Comparison of ENCODE assay signal across 10 cellular contexts in genomic region chr15:83092309-83092976, GRCh38. TPM values are rescaled to one million over a fixed set of nuclear protein-coding genes. Genes with fewer than 3 reads are reported as not detected.
DNase-seq lines count a peak whose midpoint lies in the region; ATAC-seq lines count a peak whose summit lies in the region.
"Had no signal": no experiment of that assay in that cellular context is flagged by ENCODE, and none has a peak within 500 bp of the region (broad histone marks: within the 10 kb centered on the region; RNA-seq: fewer than 3 reads in every experiment).

No MANE protein-coding gene starts in this region.

- intact Hi-C loops in activated CD4-positive, alpha-beta T cell treated with anti-CD3 and anti-CD28 coated beads, Interleukin-2, amount 10 ng/mL, durations not matched to agents 24 days and 14 days (cut with micrococcal nuclease), result no loop called here

- H3K9me3 ChIP-seq in mesenchymal stem cell (ENCODE audit: control insufficient read depth, low read length), result peaks cover 1% of the 10 kb centered on the region
- H3K9me3 ChIP-seq: uterus had no signal

- no peak overlapping the region for H3K9ac ChIP-seq in mesenchymal stem cell (ENCODE audit: low read length)

- H3K27me3 Mint-ChIP-seq in activated CD4-positive, alpha-beta T cell treated with anti-CD3 and anti-CD28 coated beads, Interleukin-2, amount 10 ng/mL, durations not matched to agents 24 days and 14 days, result peaks cover 31% of the 10 kb centered on the region
- H3K27me3 Mint-ChIP-seq in activated naive CD8-positive, alpha-beta T cell treated with anti-CD3 and anti-CD28 coated beads, Interleukin-2, amount 50 U/mL, for 24 hours, result peaks cover 7% of the 10 kb centered on the region

- no peak overlapping the region for H3K4me3 ChIP-seq in mesenchymal stem cell (ENCODE audit: insufficient read depth in 1 of 2, low read depth in 1 of 2, low read length in 2 of 2)
- H3K4me3 ChIP-seq: uterus had no signal

- H2BK120ac ChIP-seq in mesenchymal stem cell (ENCODE audit: low read depth, low read length), result no peak overlapping the region

- H3K23ac ChIP-seq in mesenchymal stem cell (ENCODE audit: low read length in 2 of 2), result no peak overlapping the region

- H2BK12ac ChIP-seq in mesenchymal stem cell (ENCODE audit: low read length in 2 of 2), result no peak overlapping the region

- no peak overlapping the region for H2BK15ac ChIP-seq in mesenchymal stem cell (ENCODE audit: low read depth, poor library complexity, severe bottlenecking)

- peak; percentile 93 for ATAC-seq in HG03354 (IDR thresholded peaks at IDR 0.05; ENCODE audit: poor library complexity, severe bottlenecking, unreplicated experiment)
- ATAC-seq in activated naive CD8-positive, alpha-beta T cell treated with anti-CD3 and anti-CD28 coated beads, Interleukin-2, amount 50 U/mL, for 24 hours, result peak; percentile 90

- no peak overlapping the region for H3K4me2 ChIP-seq in mesenchymal stem cell (ENCODE audit: low read length, poor library complexity, severe bottlenecking)

- H3K4me3 Mint-ChIP-seq in activated CD4-positive, alpha-beta T cell treated with anti-CD3 and anti-CD28 coated beads, Interleukin-2, amount 10 ng/mL, durations not matched to agents 24 days and 14 days, result peak overlapping the region; percentile 46
- no peak overlapping the region for H3K4me3 Mint-ChIP-seq in activated naive CD8-positive, alpha-beta T cell treated with anti-CD3 and anti-CD28 coated beads, Interleukin-2, amount 50 U/mL, for 24 hours

- no peaks in the 10 kb centered on the region for H3K36me3 ChIP-seq in mesenchymal stem cell (ENCODE audit: control insufficient read depth in 1 of 2, insufficient read depth in 2 of 2, low read depth in 1 of 2, low read length in 2 of 2)
- H3K36me3 ChIP-seq: uterus had no signal

- H2BK5ac ChIP-seq in mesenchymal stem cell (ENCODE audit: low read depth, low read length, poor library complexity, severe bottlenecking), result no peak overlapping the region

- H2AFZ ChIP-seq in mesenchymal stem cell (ENCODE audit: low read depth, low read length), result peak overlapping the region; percentile 53

- 63% methylated on average over 2 of the region's 4 CpGs for WGBS in mesenchymal stem cell

- no peak overlapping the region for H2AK5ac ChIP-seq in mesenchymal stem cell (ENCODE audit: low read length, severe bottlenecking)

- H3K18ac ChIP-seq in mesenchymal stem cell (ENCODE audit: low read depth in 1 of 2, low read length in 2 of 2), result no peak overlapping the region

- peaks cover 8% of the 10 kb centered on the region for H3K4me1 Mint-ChIP-seq in activated CD4-positive, alpha-beta T cell treated with anti-CD3 and anti-CD28 coated beads, Interleukin-2, amount 10 ng/mL, durations not matched to agents 24 days and 14 days
- H3K4me1 Mint-ChIP-seq in activated naive CD8-positive, alpha-beta T cell treated with anti-CD3 and anti-CD28 coated beads, Interleukin-2, amount 50 U/mL, for 24 hours, result peaks cover 9% of the 10 kb centered on the region

- H4K8ac ChIP-seq in mesenchymal stem cell (ENCODE audit: low read length), result no peak overlapping the region

- peaks cover 10% of the 10 kb centered on the region for H3K9me3 Mint-ChIP-seq in activated CD4-positive, alpha-beta T cell treated with anti-CD3 and anti-CD28 coated beads, Interleukin-2, amount 10 ng/mL, durations not matched to agents 24 days and 14 days
- peaks cover 6% of the 10 kb centered on the region for H3K9me3 Mint-ChIP-seq in activated naive CD8-positive, alpha-beta T cell treated with anti-CD3 and anti-CD28 coated beads, Interleukin-2, amount 50 U/mL, for 24 hours

- DNase-seq in activated CD4-positive, alpha-beta T cell treated with anti-CD3 and anti-CD28 coated beads, Interleukin-2, amount 10 ng/mL, durations not matched to agents 24 days and 14 days, result no peak
- DNase-seq in activated CD4-positive, alpha-beta T cell treated with anti-CD3 and anti-CD28 coated beads, Interleukin-2, amount 50 U/mL, for 4 hours, result no peak
- DNase-seq in activated naive CD8-positive, alpha-beta T cell treated with anti-CD3 and anti-CD28 coated beads, Interleukin-2, amount 50 U/mL, for 24 hours, result peak; percentile 9
- DNase-seq in mesenchymal stem cell, result peak; percentile 67
- DNase-seq in DMS 273 treated with DMSO at 0.1 percent for 48 hours (lab: John Stamatoyannopoulos, UW), result no peak
- no peak for DNase-seq in occipital lobe (lab: John Stamatoyannopoulos, UW)
- DNase-seq in NCI-H1694 treated with DMSO at 0.1 percent for 48 hours (lab: John Stamatoyannopoulos, UW), result no peak

- H4K91ac ChIP-seq in mesenchymal stem cell (ENCODE audit: low read length), result no peak overlapping the region

- no peaks in the 10 kb centered on the region for H3K79me1 ChIP-seq in mesenchymal stem cell (replicated peaks; ENCODE audit: low read length, poor library complexity, severe bottlenecking)

- H3K27ac Mint-ChIP-seq in activated CD4-positive, alpha-beta T cell treated with anti-CD3 and anti-CD28 coated beads, Interleukin-2, amount 10 ng/mL, durations not matched to agents 24 days and 14 days, result peak overlapping the region; percentile 38
- H3K27ac Mint-ChIP-seq in activated naive CD8-positive, alpha-beta T cell treated with anti-CD3 and anti-CD28 coated beads, Interleukin-2, amount 50 U/mL, for 24 hours, result peak overlapping the region; percentile 71

- H3K14ac ChIP-seq in mesenchymal stem cell (ENCODE audit: low read length in 2 of 2), result no peak overlapping the region

- H3K4me1 ChIP-seq in mesenchymal stem cell (ENCODE audit: control insufficient read depth, insufficient read depth, low read depth, low read length), result no peaks in the 10 kb centered on the region
- H3K4me1 ChIP-seq: uterus had no signal

- H3K27ac ChIP-seq in mesenchymal stem cell (ENCODE audit: low read length, poor library complexity, severe bottlenecking), result no peak overlapping the region
- H3K27ac ChIP-seq: C4-2B, uterus had no signal

- H3K4ac ChIP-seq in mesenchymal stem cell (ENCODE audit: low read depth in 1 of 2, low read length in 2 of 2), result no peak overlapping the region

- peaks cover 12 to 15% of the 10 kb centered on the region in 2 experiments for H3K27me3 ChIP-seq in mesenchymal stem cell (ENCODE audit: control insufficient read depth in 1 of 2, insufficient read depth in 1 of 2, low read length in 2 of 2)
- H3K27me3 ChIP-seq: uterus had no signal

- H3K36me3 Mint-ChIP-seq in activated CD4-positive, alpha-beta T cell treated with anti-CD3 and anti-CD28 coated beads, Interleukin-2, amount 10 ng/mL, durations not matched to agents 24 days and 14 days (ENCODE audit: low read depth), result no peaks in the 10 kb centered on the region
- no peaks in the 10 kb centered on the region for H3K36me3 Mint-ChIP-seq in activated naive CD8-positive, alpha-beta T cell treated with anti-CD3 and anti-CD28 coated beads, Interleukin-2, amount 50 U/mL, for 24 hours (ENCODE audit: low read depth)

RNA-seq across cellular contexts. Expression of gene TM6SF1, which starts 15.0 kb away (rescaled TPM):
- 3.6 and 4.0 TPM in 2 replicates for total RNA-seq in activated CD4-positive, alpha-beta T cell treated with anti-CD3 and anti-CD28 coated beads, Interleukin-2, amount 10 ng/mL, durations not matched to agents 24 days and 14 days
- 5.1 TPM for polyA plus RNA-seq in mesenchymal stem cell (2013, experiment 1 of 2)
- polyA plus RNA-seq in mesenchymal stem cell (2013, experiment 2 of 2), result 5.1 TPM
- total RNA-seq in occipital lobe, result 20.1 TPM

RNA-seq across cellular contexts. Expression of gene BTBD1, which starts 25.4 kb away (rescaled TPM):
- 61.7 and 62.7 TPM in 2 replicates for total RNA-seq in activated CD4-positive, alpha-beta T cell treated with anti-CD3 and anti-CD28 coated beads, Interleukin-2, amount 10 ng/mL, durations not matched to agents 24 days and 14 days
- 51.9 TPM for polyA plus RNA-seq in mesenchymal stem cell (2013, experiment 1 of 2)
- polyA plus RNA-seq in mesenchymal stem cell (2013, experiment 2 of 2), result 54.3 TPM
- 150 TPM for total RNA-seq in occipital lobe

Comparison
In these comparisons a context has a peak if more than half of its experiments do, and no peak if none do; other contexts are left out.
1. DNase-seq: peak in activated naive CD8-positive, alpha-beta T cell treated with anti-CD3 and anti-CD28 coated beads, Interleukin-2, amount 50 U/mL, for 24 hours (single experiment) and mesenchymal stem cell (single experiment); none in activated CD4-positive, alpha-beta T cell treated with anti-CD3 and anti-CD28 coated beads, Interleukin-2, amount 10 ng/mL, durations not matched to agents 24 days and 14 days (single experiment), activated CD4-positive, alpha-beta T cell treated with anti-CD3 and anti-CD28 coated beads, Interleukin-2, amount 50 U/mL, for 4 hours (0 of 2), DMS 273 treated with DMSO at 0.1 percent for 48 hours (single experiment), occipital lobe (single experiment) and NCI-H1694 treated with DMSO at 0.1 percent for 48 hours (single experiment).